In genomic region chr12:53451661-53452158, GRCh38 we compare ENCODE assay signal across 8 cellular contexts. TPM values are rescaled to one million over a fixed set of nuclear protein-coding genes. Genes with fewer than 3 reads are reported as not detected.
DNase-seq lines count a peak whose midpoint lies in the region; ATAC-seq and TF ChIP-seq lines count a peak whose summit lies in the region.

Gene PCBP2, plus strand, starts transcription at chr12:53452102. Its CDS starts 2,699 bp downstream, at chr12:53454801.

- H3K27me3 Mint-ChIP-seq in activated B cell treated with CpG ODN at 0.5 μM for 24 hours, result no peaks in the 10 kb centered on the region

- H3K4me1 Mint-ChIP-seq in activated B cell treated with CpG ODN at 0.5 μM for 24 hours, result peaks cover 30% of the 10 kb centered on the region

- peak; percentile 95 for ATAC-seq in GM18907 (IDR thresholded peaks at IDR 0.05; ENCODE audit: unreplicated experiment)
- peak; percentile 97 for ATAC-seq in HG03175 (IDR thresholded peaks at IDR 0.05; ENCODE audit: unreplicated experiment)
- ATAC-seq in activated B cell treated with CpG ODN at 0.5 μM for 24 hours (ENCODE audit: low read depth), result peak; percentile 92

- no peaks in the 10 kb centered on the region for H3K9me3 Mint-ChIP-seq in activated B cell treated with CpG ODN at 0.5 μM for 24 hours

- peaks cover 60% of the 10 kb centered on the region for H3K36me3 Mint-ChIP-seq in activated B cell treated with CpG ODN at 0.5 μM for 24 hours (ENCODE audit: low read depth)

- CTCF ChIA-PET in activated B cell treated with CpG ODN at 0.5 μM for 24 hours (lab: Charles Lee), result interaction anchor here (1.0 kb wide), 2 partner anchors 57 to 107 kb away, joined by 3 to 5 read pairs; no protein-coding TSS in a partner anchor

- H3K4me3 Mint-ChIP-seq in activated B cell treated with CpG ODN at 0.5 μM for 24 hours, result peak within 1 kb of the TSS; percentile 99

- peak within 1 kb of the TSS; percentile 99 for H3K27ac Mint-ChIP-seq in activated B cell treated with CpG ODN at 0.5 μM for 24 hours

- intact Hi-C loops in activated B cell treated with CpG ODN at 0.5 μM for 24 hours (cut with micrococcal nuclease), result loop anchor here (1.0 to 2.0 kb wide), 10 partner anchors 10 to 271 kb away; partner anchors contain the start of genes AAAS, ATF7, CSAD and MYG1

- POLR2A ChIA-PET in activated B cell treated with CpG ODN at 0.5 μM for 24 hours (lab: Charles Lee), result interaction anchor here (0.7 to 1.7 kb wide), 5 partner anchors 9 to 130 kb away, joined by 4 to 8 read pairs (median 4); partner anchors contain the start of genes AAAS, MAP3K12 and PRR13

- no peak for TF ChIP-seq CTCF in activated B cell treated with CpG ODN at 0.5 μM for 24 hours (IDR thresholded peaks at IDR 0.05)

- DNase-seq in AG08396 (ENCODE audit: low spot score) (peak; percentile 97), NCI-H226 (peak; percentile 100), activated B cell treated with CpG ODN at 0.5 μM for 24 hours (peak; percentile 92), inferior parietal cortex (ENCODE audit: extremely low spot score) (peak; percentile 99)
- DNase-seq in central memory CD4-positive, alpha-beta T cell, result peak; percentile 98
- peak; percentile 95 for DNase-seq in stimulated activated CD4-positive, alpha-beta T cell treated with anti-CD3 and anti-CD28 coated beads, Interleukin-12 subunit alpha, Interleukin-12 subunit beta, amount 100 ng/mL, for 4 hours

RNA-seq across cellular contexts. Expression of gene PCBP2, which starts in this region (rescaled TPM):
- 841 and 853 TPM in 2 replicates for total RNA-seq in activated B cell treated with CpG ODN at 0.5 μM for 24 hours

Comparison
In these comparisons a context has a peak if more than half of its experiments do, and no peak if none do; other contexts are left out.
1. Peak in every context shown above with its lines: DNase-seq and ATAC-seq.